In genomic region chr17:2416010-2416734, GRCh38 we compare ENCODE assay signal across 8 cellular contexts. TPM values are rescaled to one million over a fixed set of nuclear protein-coding genes. Genes with fewer than 3 reads are reported as not detected.
DNase-seq lines count a peak whose midpoint lies in the region; ATAC-seq and TF ChIP-seq lines count a peak whose summit lies in the region.

No MANE protein-coding gene starts in this region.

- H3K36me3 ChIP-seq in BJ (ENCODE audit: control insufficient read depth, insufficient read depth, low read length) (peaks cover 11% of the 10 kb centered on the region), endodermal cell (ENCODE audit: control insufficient read depth, insufficient read depth, low read length) (peaks cover 61% of the 10 kb centered on the region)

- H3K4me1 ChIP-seq in endodermal cell (ENCODE audit: control insufficient read depth, insufficient read depth, low read length): no peaks in the 10 kb centered on the region

- peak; percentile 45 for ATAC-seq in HG02642 (IDR thresholded peaks at IDR 0.05; ENCODE audit: poor library complexity, unreplicated experiment)
- peak; percentile 70 for ATAC-seq in activated CD8-positive, alpha-beta memory T cell treated with anti-CD3 and anti-CD28 coated beads, Interleukin-2, amount 10 ng/mL, durations not matched to agents 7 days and 5 days
- ATAC-seq in HG03196 (IDR thresholded peaks at IDR 0.05; ENCODE audit: unreplicated experiment): no peak

- CTCF ChIA-PET in BJ (lab: Yijun Ruan, JAX): interaction anchor here (0.6 to 10.3 kb wide), 31 partner anchors 9 to 363 kb away, joined by 3 to 356 read pairs (median 4); partner anchors contain the start of gene TSR1
- CTCF ChIA-PET in activated CD8-positive, alpha-beta memory T cell treated with anti-CD3 and anti-CD28 coated beads, Interleukin-2, amount 10 ng/mL, durations not matched to agents 7 days and 5 days (lab: Charles Lee): interaction anchor here (0.5 to 5.2 kb wide), 51 partner anchors 9 to 606 kb away, joined by 3 to 323 read pairs (median 4); partner anchors contain the start of genes HIC1, METTL16, MNT and SGSM2

- H3K27ac ChIP-seq in endodermal cell (ENCODE audit: low read depth, low read length): peak overlapping the region; percentile 44

- H3K27ac Mint-ChIP-seq in activated CD8-positive, alpha-beta memory T cell treated with anti-CD3 and anti-CD28 coated beads, Interleukin-2, amount 10 ng/mL, durations not matched to agents 7 days and 5 days: no peak overlapping the region
- H3K27ac Mint-ChIP-seq in endodermal cell: peak overlapping the region; percentile 87

- no peak overlapping the region for H3K4me3 ChIP-seq in BJ (ENCODE audit: low read depth, low read length)
- H3K4me3 ChIP-seq in endodermal cell (ENCODE audit: low read length): no peak overlapping the region

- peak; percentile 63 for DNase-seq in BJ (ENCODE audit: low read depth)
- peak; percentile 25 for DNase-seq in NK-92 (lab: John Stamatoyannopoulos, UW; ENCODE audit: unreplicated experiment)
- peak; percentile 90 for DNase-seq in activated CD8-positive, alpha-beta memory T cell treated with anti-CD3 and anti-CD28 coated beads, Interleukin-2, amount 10 ng/mL, durations not matched to agents 7 days and 5 days
- DNase-seq in endodermal cell: peak; percentile 98
- DNase-seq in middle frontal gyrus (ENCODE audit: extremely low spot score, low spot score): peak; percentile 85
- DNase-seq in stimulated activated CD8-positive, alpha-beta memory T cell treated with anti-CD3 and anti-CD28 coated beads, Interleukin-2, amount 100 ng/mL, for 1 hour (ENCODE audit: low read depth in 2 of 2): peak; percentile 74 to 87

- TF ChIP-seq CTCF in BJ (IDR thresholded peaks at IDR 0.05; ENCODE audit: insufficient read depth, low read depth, low read length) (peak; percentile 94), endodermal cell (conservative IDR thresholded peaks at IDR 0.05) (peak; percentile 99)

- H3K36me3 Mint-ChIP-seq in activated CD8-positive, alpha-beta memory T cell treated with anti-CD3 and anti-CD28 coated beads, Interleukin-2, amount 10 ng/mL, durations not matched to agents 7 days and 5 days: peaks cover 3% of the 10 kb centered on the region
- H3K36me3 Mint-ChIP-seq in endodermal cell (ENCODE audit: low read depth): peaks cover 59% of the 10 kb centered on the region

- no peak overlapping the region for H3K9ac ChIP-seq in endodermal cell (ENCODE audit: extremely low read depth, low read length, poor library complexity, severe bottlenecking)

- H3K4me3 Mint-ChIP-seq in activated CD8-positive, alpha-beta memory T cell treated with anti-CD3 and anti-CD28 coated beads, Interleukin-2, amount 10 ng/mL, durations not matched to agents 7 days and 5 days: no peak overlapping the region
- no peak overlapping the region for H3K4me3 Mint-ChIP-seq in endodermal cell

- H3K9me3 Mint-ChIP-seq in activated CD8-positive, alpha-beta memory T cell treated with anti-CD3 and anti-CD28 coated beads, Interleukin-2, amount 10 ng/mL, durations not matched to agents 7 days and 5 days (ENCODE audit: low read depth): no peaks in the 10 kb centered on the region
- H3K9me3 Mint-ChIP-seq in endodermal cell: no peaks in the 10 kb centered on the region

- 11 to 46% methylated on average over 8 to 18 of the region's 19 CpGs for WGBS in endodermal cell (ENCODE audit: insufficient coverage in 1 of 2, insufficient read length in 1 of 2), 2 experiments

- no peaks in the 10 kb centered on the region for H3K9me3 ChIP-seq in endodermal cell (ENCODE audit: control insufficient read depth, low read length)

- H3K4me1 Mint-ChIP-seq in activated CD8-positive, alpha-beta memory T cell treated with anti-CD3 and anti-CD28 coated beads, Interleukin-2, amount 10 ng/mL, durations not matched to agents 7 days and 5 days: peaks cover 5% of the 10 kb centered on the region
- H3K4me1 Mint-ChIP-seq in endodermal cell: no peaks in the 10 kb centered on the region

- no peaks in the 10 kb centered on the region for H3K27me3 Mint-ChIP-seq in activated CD8-positive, alpha-beta memory T cell treated with anti-CD3 and anti-CD28 coated beads, Interleukin-2, amount 10 ng/mL, durations not matched to agents 7 days and 5 days
- no peaks in the 10 kb centered on the region for H3K27me3 Mint-ChIP-seq in endodermal cell (ENCODE audit: insufficient read depth)

- H3K27me3 ChIP-seq in BJ (ENCODE audit: control insufficient read depth, insufficient read depth, low read length) (no peaks in the 10 kb centered on the region), endodermal cell (ENCODE audit: control insufficient read depth, insufficient read depth, low read length, poor library complexity, severe bottlenecking) (no peaks in the 10 kb centered on the region)

- POLR2A ChIA-PET in BJ (lab: Charles Lee): no interaction called here

RNA-seq across cellular contexts. Expression of gene MNT, which starts 15.3 kb away (rescaled TPM):
- 2.4 and 3.1 TPM in 2 replicates for polyA plus RNA-seq in BJ (2011; rRNA removed)
- polyA minus RNA-seq in BJ (2011; rRNA and poly(A)+ RNA removed): 3.4 and 4.2 TPM in 2 replicates
- total RNA-seq in activated CD8-positive, alpha-beta memory T cell treated with anti-CD3 and anti-CD28 coated beads, Interleukin-2, amount 10 ng/mL, durations not matched to agents 7 days and 5 days: 10 to 100 TPM; 26.0 to 31.9 TPM
- total RNA-seq in endodermal cell: 10 to 100 TPM; 25.3 to 30.2 TPM
- polyA plus RNA-seq in endodermal cell (2013, experiment 1 of 2): 19.1 TPM
- polyA plus RNA-seq in endodermal cell (2013, experiment 2 of 2): 20.1 TPM

Comparison
In these comparisons a context has a peak if more than half of its experiments do, and no peak if none do; other contexts are left out.
1. DNase-seq: peak in every context shown above with its lines; median percentile 98 in endodermal cell; 90 in activated CD8-positive, alpha-beta memory T cell treated with anti-CD3 and anti-CD28 coated beads, Interleukin-2, amount 10 ng/mL, durations not matched to agents 7 days and 5 days; 85 in middle frontal gyrus; 80 in stimulated activated CD8-positive, alpha-beta memory T cell treated with anti-CD3 and anti-CD28 coated beads, Interleukin-2, amount 100 ng/mL, for 1 hour; 63 in BJ; 25 in NK-92.